In the genomic region with DNA sequence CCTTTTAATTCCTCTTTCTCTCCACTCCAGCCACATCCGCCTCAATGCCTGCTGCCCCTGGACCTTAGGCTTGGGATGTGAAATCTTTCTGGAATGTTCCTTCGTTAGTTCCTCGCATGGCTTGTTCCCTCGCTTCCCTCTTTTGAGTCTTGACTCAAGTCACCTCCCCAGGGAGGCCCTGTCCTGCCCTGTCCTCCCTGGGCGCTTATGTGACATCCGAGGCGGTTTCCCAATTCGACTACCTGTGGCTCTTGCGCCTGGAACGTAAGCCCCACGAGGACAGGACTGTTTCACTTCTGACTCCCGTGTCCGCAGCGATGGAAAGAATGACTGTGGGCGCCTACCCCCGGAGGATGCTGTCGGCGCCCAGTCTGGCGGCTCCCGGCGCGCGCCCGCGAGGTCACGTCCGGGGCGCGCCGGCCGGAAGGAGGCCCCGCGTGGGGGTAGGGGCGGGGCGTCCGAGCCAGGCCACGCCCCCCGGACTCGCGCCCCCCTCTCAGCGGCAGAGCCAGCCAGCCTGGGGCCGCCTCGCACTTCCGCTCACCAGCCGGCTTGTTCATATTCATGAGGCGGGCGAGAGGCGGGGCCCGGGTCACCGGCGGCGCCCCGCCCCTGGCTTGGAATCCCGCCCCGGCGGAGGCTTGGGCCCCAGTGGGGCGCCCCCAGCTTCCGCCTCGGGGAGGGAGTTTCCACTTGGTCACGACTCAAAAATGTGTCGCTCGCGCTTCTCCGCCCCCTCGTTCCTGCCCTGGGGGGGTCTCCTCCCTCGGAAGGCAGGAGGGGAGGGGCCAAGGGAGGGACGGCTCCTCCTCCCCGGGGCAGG, we compare ENCODE assay signal across 8 cellular contexts. TPM values are rescaled to one million over a fixed set of nuclear protein-coding genes. Genes with fewer than 3 reads are reported as not detected.
DNase-seq lines count a peak whose midpoint lies in the region; ATAC-seq and TF ChIP-seq lines count a peak whose summit lies in the region.

No MANE protein-coding gene starts in this region.

- H3K27ac ChIP-seq in A673 (ENCODE audit: low read depth, low read length, poor library complexity, severe bottlenecking) (peak overlapping the region; percentile 59), left lung (peak overlapping the region; percentile 76 to 81)

- intact Hi-C loops in A673 (cut with micrococcal nuclease; ENCODE audit: unreplicated experiment), result no loop called here
- intact Hi-C loops in left lung (cut with DNase I), result no loop called here

- peak; percentile 96 for DNase-seq in A673 (ENCODE audit: low spot score)
- DNase-seq in NCI-H510A (lab: John Stamatoyannopoulos, UW), result peak; percentile 80
- DNase-seq in activated CD4-positive, alpha-beta T cell treated with anti-CD3 and anti-CD28 coated beads for 4 hours, result peak; percentile 94 to 97
- DNase-seq in cortex of kidney (lab: John Stamatoyannopoulos, UW), result peak; percentile 83
- peak; percentile 96 to 99 for DNase-seq in left lung
- DNase-seq in stimulated activated CD4-positive, alpha-beta T cell treated with anti-CD3 and anti-CD28 coated beads, Interleukin-2, amount 100 ng/mL, for 4 hours (ENCODE audit: low read depth), result peak; percentile 95

- H3K4me1 ChIP-seq in A673 (ENCODE audit: insufficient read depth, low read length, poor library complexity, severe bottlenecking), result peaks cover 8% of the 10 kb centered on the region
- H3K4me1 ChIP-seq in left lung, result peaks cover 5 to 25% of the 10 kb centered on the region in 2 donors

- H3K27me3 ChIP-seq in A673 (replicated peaks; ENCODE audit: insufficient read depth, low read depth, low read length, poor library complexity) (no peaks in the 10 kb centered on the region), left lung (no peaks in the 10 kb centered on the region)

- POLR2A ChIA-PET in A673 (lab: Charles Lee; ENCODE audit: low non-redundant PET), result no interaction called here

- no peak for TF ChIP-seq CTCF in A673 (conservative IDR thresholded peaks at IDR 0.05; ENCODE audit: low read depth, low read length)
- no peak for TF ChIP-seq CTCF in left lung (IDR thresholded peaks at IDR 0.05)

- BruUV-seq in A673 (replicated peaks; lab: Mats Ljungman, UMichigan), result no TSS peak

- CTCF ChIA-PET in A673 (lab: Charles Lee), result interaction anchor here (0.5 to 0.7 kb wide), 2 partner anchors 28 to 35 kb away, joined by 3 to 8 read pairs; a partner anchor contains a TSS

- H3K4me3 ChIP-seq in A673 (ENCODE audit: low read depth, low read length, poor library complexity, severe bottlenecking) (peak overlapping the region; percentile 46), left lung (peak overlapping the region; percentile 37 to 69)

- H3K36me3 ChIP-seq in A673 (ENCODE audit: insufficient read depth, low read length, poor library complexity, severe bottlenecking) (no peaks in the 10 kb centered on the region), left lung (peaks cover 0 to 8% of the 10 kb centered on the region in 2 donors)

- H3K9me3 ChIP-seq in A673 (ENCODE audit: low read depth, low read length, poor library complexity, severe bottlenecking) (no peaks in the 10 kb centered on the region), left lung (no peaks in the 10 kb centered on the region)

- peak; percentile 94 for ATAC-seq in GM18868 (IDR thresholded peaks at IDR 0.05; ENCODE audit: unreplicated experiment)
- peak; percentile 88 for ATAC-seq in HG03097 (IDR thresholded peaks at IDR 0.05; ENCODE audit: low FRiP score, unreplicated experiment)
- ATAC-seq in left lung, result peak; percentile 95

RNA-seq across cellular contexts. Expression of a gene that starts 8.4 kb away (rescaled TPM):
- total RNA-seq in A673 (2021), result 10.6 and 15.4 TPM in 2 replicates
- 10 to 100 TPM; 28.9 to 31.0 TPM for total RNA-seq in left lung

RNA-seq across cellular contexts. Expression of a gene that starts 34.6 kb away (rescaled TPM):
- total RNA-seq in A673 (2021) (41.5 and 42.4 TPM in 2 replicates), left lung (10 to 100 TPM in 1 of 2 donors, 1 to 10 TPM in 1; 6.4 to 12.8 TPM)

RNA-seq across cellular contexts. Expression of a gene that starts 43.7 kb away (rescaled TPM):
- total RNA-seq in A673 (2021) (89.7 and 90.3 TPM in 2 replicates), left lung (10 to 100 TPM; 26.2 to 44.6 TPM)

Comparison
In these comparisons a context has a peak if more than half of its experiments do, and no peak if none do; other contexts are left out.
1. Peak in every context shown above with its lines: DNase-seq, ATAC-seq, H3K4me3 ChIP-seq and H3K27ac ChIP-seq.